ENCODE assay signal across 29 cellular contexts in genomic region chr17:28704219-28704858, GRCh38. TPM values are rescaled to one million over a fixed set of nuclear protein-coding genes. Genes with fewer than 3 reads are reported as not detected.
DNase-seq lines count a peak whose midpoint lies in the region; ATAC-seq, FAIRE-seq and TF ChIP-seq lines count a peak whose summit lies in the region.
"Had no signal": no experiment of that assay in that cellular context is flagged by ENCODE, and none has a peak within 500 bp of the region (broad histone marks: within the 10 kb centered on the region; RNA-seq: fewer than 3 reads in every experiment).

No MANE protein-coding gene starts in this region.

- H3K36me3 ChIP-seq in HepG2 (replicated peaks in 1 of 2; ENCODE audit: control insufficient read depth in 1 of 2, insufficient read depth in 2 of 2, low read length in 2 of 2) (peaks cover 23 to 36% of the 10 kb centered on the region in 2 experiments), right lobe of liver (peaks cover 6 to 45% (median 21%) of the 10 kb centered on the region in 4 donors)
- H3K36me3 ChIP-seq: ovary had no signal

- TF ChIP-seq CTCF in HepG2 (CRISPR knock-in tag; IDR thresholded peaks at IDR 0.05) = no peak
- TF ChIP-seq CTCF in right lobe of liver (IDR thresholded peaks at IDR 0.05) = no peak

- H3K27ac ChIP-seq in HepG2 (ENCODE audit: extremely low read length, insufficient read depth, low read length) = no peak overlapping the region
- H3K27ac ChIP-seq in right lobe of liver = no peak overlapping the region
- H3K27ac ChIP-seq in angular gyrus (ENCODE audit: low read depth, low read length) = peak overlapping the region; percentile 87
- H3K27ac ChIP-seq: breast epithelium, left lung, ovary had no signal

- 0 out of 4 replicates have a peak, but pooled peaks of 1 of the 2 experiments have one; percentile 7 for TF ChIP-seq POLR2A in HepG2 (IDR thresholded peaks at IDR 0.05; ENCODE audit: insufficient read depth in 1 of 2, low read depth in 2 of 2, low read length in 2 of 2)
- no peak for TF ChIP-seq POLR2A in right lobe of liver (IDR thresholded peaks at IDR 0.05)

- H2AFZ ChIP-seq in HepG2 (ENCODE audit: low read length) = no peak overlapping the region

- no peaks in the 10 kb centered on the region for H4K20me1 ChIP-seq in HepG2 (ENCODE audit: insufficient read depth, low read length)

- H3K4me3 ChIP-seq in HepG2 (replicated peaks in 1 of 3; ENCODE audit: insufficient read depth in 1 of 3, low read depth in 2 of 3, low read length in 3 of 3) (no peak overlapping the region), right lobe of liver (no peak overlapping the region)
- H3K4me3 ChIP-seq: breast epithelium, left lung, ovary had no signal

- TF ChIP-seq EP300 in HepG2 (IDR thresholded peaks at IDR 0.05; ENCODE audit: low read depth in 2 of 2, low read length in 2 of 2) (no peak), HepG2 (CRISPR knock-in tag; IDR thresholded peaks at IDR 0.05; ENCODE audit: borderline replicate concordance) (no peak)

- H3K9me3 Mint-ChIP-seq in naive B cell = no peaks in the 10 kb centered on the region
- H3K9me3 Mint-ChIP-seq: activated T-cell treated with anti-CD3 and anti-CD28 coated beads, Interleukin-2, amount 50 U/mL, for 4 hours; immature natural killer cell had no signal

- H3K27me3 Mint-ChIP-seq in naive B cell = no peaks in the 10 kb centered on the region

- no peak for FAIRE-seq in HepG2 (lab: Jason Lieb, UNC)
- FAIRE-seq: GM18507, small intestine had no signal

- H3K4me1 ChIP-seq in HepG2 (ENCODE audit: insufficient read depth, low read length) (peaks cover 55% of the 10 kb centered on the region), right lobe of liver (peaks cover 0 to 15% (median 0%) of the 10 kb centered on the region in 4 donors)
- H3K4me1 ChIP-seq: breast epithelium, left lung had no signal

- WGBS in HepG2 (ENCODE audit: low lambda C conversion rate) = 100% methylated on average over 10 of the region's 14 CpGs
- WGBS in right lobe of liver (ENCODE audit: insufficient coverage, low coverage, low lambda C conversion rate, missing lambda C conversion rate) = 100% methylated on average over 1 of the region's 14 CpGs

- H3K27ac Mint-ChIP-seq in naive B cell = peak overlapping the region in 4 of 6 donors; percentile 13 to 86 (median 62)

- no peaks in the 10 kb centered on the region for H3K27me3 ChIP-seq in HepG2 (ENCODE audit: control insufficient read depth in 1 of 2, insufficient read depth in 2 of 2, low read length in 2 of 2)
- no peaks in the 10 kb centered on the region for H3K27me3 ChIP-seq in right lobe of liver
- H3K27me3 ChIP-seq: breast epithelium, left lung, ovary had no signal

- POLR2A ChIA-PET in HepG2 (lab: Yijun Ruan, JAX) = interaction anchor here (1.5 to 10.8 kb wide), 2 partner anchors 17 to 23 kb away, joined by 3 to 220 read pairs; partner anchors contain the start of gene RPL23A

- H3K4me2 ChIP-seq in HepG2 (ENCODE audit: low read depth, low read length) = no peak overlapping the region

- H3K9me3 ChIP-seq in HepG2 (ENCODE audit: low read length) = no peaks in the 10 kb centered on the region
- no peaks in the 10 kb centered on the region for H3K9me3 ChIP-seq in right lobe of liver
- H3K9me3 ChIP-seq: breast epithelium, left lung, ovary had no signal

- ATAC-seq in HepG2 (no peak), right lobe of liver (no peak), naive B cell (ENCODE audit: low read depth in 2 of 2) (no peak), GM21423 (IDR thresholded peaks at IDR 0.05; ENCODE audit: unreplicated experiment) (no peak)
- no peak for ATAC-seq in activated CD4-positive, CD25-positive, alpha-beta regulatory T cell treated with anti-CD3 and anti-CD28 coated beads, Interleukin-2, amount 50 U/mL, for 24 hours
- ATAC-seq: activated T-cell treated with anti-CD3 and anti-CD28 coated beads, Interleukin-2, amount 50 U/mL, for 4 hours; left lung had no signal

- no peak for TF ChIP-seq RAD21 in HepG2 (CRISPR knock-in tag; IDR thresholded peaks at IDR 0.05)

- peaks cover 0 to 25% of the 10 kb centered on the region in 2 donors for H3K36me3 Mint-ChIP-seq in naive B cell

- H3K9ac ChIP-seq in HepG2 (ENCODE audit: insufficient read depth, low read depth, low read length) = no peak overlapping the region

- H3K4me3 Mint-ChIP-seq in naive B cell = no peak overlapping the region
- H3K4me3 Mint-ChIP-seq: activated T-cell treated with anti-CD3 and anti-CD28 coated beads, Interleukin-2, amount 50 U/mL, for 4 hours; immature natural killer cell had no signal

- peaks cover 0 to 8% (median 0%) of the 10 kb centered on the region in 3 donors for H3K4me1 Mint-ChIP-seq in naive B cell
- H3K4me1 Mint-ChIP-seq: immature natural killer cell had no signal

- no peaks in the 10 kb centered on the region for H3K79me2 ChIP-seq in HepG2 (ENCODE audit: insufficient read depth, low read length)

- DNase-seq in HepG2 (ENCODE audit: low spot score) (no peak), right lobe of liver (no peak), naive B cell (no peak)
- no peak for DNase-seq in stimulated activated CD4-positive, alpha-beta T cell treated with anti-CD3 and anti-CD28 coated beads, Interleukin-4, amount 100 ng/mL, for 24 hours
- DNase-seq: activated CD4-positive, alpha-beta T cell treated with anti-CD3 and anti-CD28 coated beads for 4 hours; activated CD8-positive, alpha-beta memory T cell treated with anti-CD3 and anti-CD28 coated beads for 24 hours; activated gamma-delta T cell treated with Interleukin-2 at 50 U/mL for 16 hours; activated T-cell treated with anti-CD3 and anti-CD28 coated beads, Interleukin-2, amount 50 U/mL, for 4 hours; amniotic stem cell; Calu3; DND-41; immature natural killer cell; KBM-7; left lung; NCI-H1105; NCI-H2029 treated with DMSO at 0.1 percent for 48 hours; NCI-H774; ovary; retina; RPMI8226; small intestine; stimulated activated CD8-positive, alpha-beta memory T cell treated with anti-CD3 and anti-CD28 coated beads, Interleukin-4, amount 100 ng/mL, for 48 hours; T-helper 2 cell; trophoblast cell had no signal

- intact Hi-C loops in HepG2 (cut with micrococcal nuclease; ENCODE audit: unreplicated experiment) (no loop called here), right lobe of liver (cut with DNase I) (no loop called here)

- CTCF ChIA-PET in HepG2 (lab: Yijun Ruan, JAX; ENCODE audit: low intra/inter-chr PET ratio, low total read pairs) = no interaction called here

- in situ Hi-C loops in HepG2 (cut with HindIII; ENCODE audit: extremely low pct_ligation_motif_present, low pct_unique_long_range_greater_than_20kb) = no loop called here

- BruUV-seq in HepG2 (replicated peaks; lab: Mats Ljungman, UMichigan) = no TSS peak

RNA-seq across cellular contexts. Expression of gene PROCA1, which starts 7.3 kb away (rescaled TPM):
- total RNA-seq in HepG2 (2016; rRNA removed; fragmentation: Illumina TruSeq; extraction: Trizol) (0.31 and 0.73 TPM in 2 replicates), right lobe of liver (under 1 TPM in 5 of 6 experiments, not detected in 1; 0.18 to 0.97 (median 0.54) TPM)
- 0.26 and 0.71 TPM in 2 replicates for total RNA-seq in HepG2 (2016; cell fraction: cytosol; rRNA removed; fragmentation: Illumina TruSeq; extraction: Trizol; ENCODE audit: low read depth)
- total RNA-seq in HepG2 (2016; cell fraction: insoluble cytoplasmic fraction; rRNA removed; fragmentation: Illumina TruSeq; extraction: Trizol) = 0.63 TPM in 1 of 2 replicates, not detected in the other
- total RNA-seq in HepG2 (2016; cell fraction: membrane; rRNA removed; fragmentation: Illumina TruSeq; extraction: Trizol) = 0.52 and 0.93 TPM in 2 replicates
- 1.1 and 1.5 TPM in 2 replicates for total RNA-seq in HepG2 (2016; cell fraction: nucleus; rRNA removed; fragmentation: Illumina TruSeq; extraction: Trizol)
- polyA plus RNA-seq in HepG2 (2011; rRNA removed) (0.82 and 1.5 TPM in 2 replicates), naive B cell (ENCODE audit: low read depth in 6 of 6) (1 to 10 TPM in 3 of 6 donors, under 1 TPM in 2, not detected in 1; 0.29 to 2.3 (median 1.1) TPM)
- 0.66 and 0.71 TPM in 2 replicates for polyA plus RNA-seq in HepG2 (2011; cell fraction: cytosol; rRNA removed)
- 8.7 and 9.4 TPM in 2 replicates for polyA plus RNA-seq in HepG2 (2011; cell fraction: nucleus; rRNA removed)
- polyA plus RNA-seq in HepG2 (2012) = 0.89 and 1.1 TPM in 2 replicates
- 0.14 and 0.16 TPM in 2 replicates for polyA plus RNA-seq in HepG2 (2016; cell fraction: cytosol; fragmentation: Illumina TruSeq; extraction: Trizol; ENCODE audit: low read depth)
- 0.33 TPM in 2 replicates for polyA plus RNA-seq in HepG2 (2016; cell fraction: insoluble cytoplasmic fraction; fragmentation: Illumina TruSeq; extraction: Trizol; ENCODE audit: low read depth)
- polyA plus RNA-seq in HepG2 (2016; cell fraction: membrane; fragmentation: Illumina TruSeq; extraction: Trizol; ENCODE audit: low read depth) = 0.15 and 0.31 TPM in 2 replicates
- polyA plus RNA-seq in HepG2 (2016; cell fraction: nucleus; fragmentation: Illumina TruSeq; extraction: Trizol; ENCODE audit: insufficient read depth, low read depth) = 4.4 and 5.4 TPM in 2 replicates
- polyA minus RNA-seq in HepG2 (2011; rRNA and poly(A)+ RNA removed; ENCODE audit: low replicate concordance) = 1.5 and 5.1 TPM in 2 replicates
- 1.1 TPM in 1 of 2 replicates, not detected in the other for polyA minus RNA-seq in HepG2 (2011; cell fraction: cytosol; rRNA and poly(A)+ RNA removed)
- polyA minus RNA-seq in HepG2 (2011; cell fraction: nucleus; rRNA and poly(A)+ RNA removed) = 1.1 and 3.2 TPM in 2 replicates

RNA-seq across cellular contexts. Expression of gene RAB34, which starts 13.3 kb away (rescaled TPM):
- total RNA-seq in HepG2 (2016; rRNA removed; fragmentation: Illumina TruSeq; extraction: Trizol) (0.49 TPM in 1 of 2 replicates, not detected in the other), right lobe of liver (10 to 100 TPM in 1 of 6 experiments, 1 to 10 TPM in 5; 2.5 to 12.5 (median 4.7) TPM)
- not detected in 2 replicates for total RNA-seq in HepG2 (2016; cell fraction: cytosol; rRNA removed; fragmentation: Illumina TruSeq; extraction: Trizol; ENCODE audit: low read depth)
- 0.17 TPM in 1 of 2 replicates, not detected in the other for total RNA-seq in HepG2 (2016; cell fraction: insoluble cytoplasmic fraction; rRNA removed; fragmentation: Illumina TruSeq; extraction: Trizol)
- total RNA-seq in HepG2 (2016; cell fraction: membrane; rRNA removed; fragmentation: Illumina TruSeq; extraction: Trizol) = 0.41 TPM in 1 of 2 replicates, not detected in the other
- total RNA-seq in HepG2 (2016; cell fraction: nucleus; rRNA removed; fragmentation: Illumina TruSeq; extraction: Trizol) = not detected in 2 replicates
- polyA plus RNA-seq in HepG2 (2011; rRNA removed) (not detected in 2 replicates), naive B cell (ENCODE audit: low read depth in 6 of 6) (10 to 100 TPM; 11.6 to 22.6 (median 18.2) TPM)
- polyA plus RNA-seq in HepG2 (2011; cell fraction: cytosol; rRNA removed) = 0.16 and 0.24 TPM in 2 replicates
- 0.31 and 0.50 TPM in 2 replicates for polyA plus RNA-seq in HepG2 (2011; cell fraction: nucleus; rRNA removed)
- polyA plus RNA-seq in HepG2 (2012) = not detected in 2 replicates
- not detected in 2 replicates for polyA plus RNA-seq in HepG2 (2016; cell fraction: cytosol; fragmentation: Illumina TruSeq; extraction: Trizol; ENCODE audit: low read depth)
- polyA plus RNA-seq in HepG2 (2016; cell fraction: insoluble cytoplasmic fraction; fragmentation: Illumina TruSeq; extraction: Trizol; ENCODE audit: low read depth) = 0.43 TPM in 1 of 2 replicates, not detected in the other
- not detected in 2 replicates for polyA plus RNA-seq in HepG2 (2016; cell fraction: membrane; fragmentation: Illumina TruSeq; extraction: Trizol; ENCODE audit: low read depth)
- 1.2 TPM in 1 of 2 replicates, not detected in the other for polyA plus RNA-seq in HepG2 (2016; cell fraction: nucleus; fragmentation: Illumina TruSeq; extraction: Trizol; ENCODE audit: insufficient read depth, low read depth)
- polyA minus RNA-seq in HepG2 (2011; rRNA and poly(A)+ RNA removed; ENCODE audit: low replicate concordance) = 0.36 and 236 TPM in 2 replicates
- 1.6 and 2.4 TPM in 2 replicates for polyA minus RNA-seq in HepG2 (2011; cell fraction: cytosol; rRNA and poly(A)+ RNA removed)
- 0.52 and 0.62 TPM in 2 replicates for polyA minus RNA-seq in HepG2 (2011; cell fraction: nucleus; rRNA and poly(A)+ RNA removed)

RNA-seq across cellular contexts. Expression of gene RPL23A, which starts 15.4 kb away (rescaled TPM):
- total RNA-seq in HepG2 (2016; rRNA removed; fragmentation: Illumina TruSeq; extraction: Trizol) = 1,771 and 1,936 TPM in 2 replicates
- total RNA-seq in HepG2 (2016; cell fraction: cytosol; rRNA removed; fragmentation: Illumina TruSeq; extraction: Trizol; ENCODE audit: low read depth) = 2,822 and 3,167 TPM in 2 replicates
- total RNA-seq in HepG2 (2016; cell fraction: insoluble cytoplasmic fraction; rRNA removed; fragmentation: Illumina TruSeq; extraction: Trizol) = 1,674 and 1,907 TPM in 2 replicates
- 3,777 and 4,030 TPM in 2 replicates for total RNA-seq in HepG2 (2016; cell fraction: membrane; rRNA removed; fragmentation: Illumina TruSeq; extraction: Trizol)
- total RNA-seq in HepG2 (2016; cell fraction: nucleus; rRNA removed; fragmentation: Illumina TruSeq; extraction: Trizol) = 614 and 698 TPM in 2 replicates
- 1,550 and 1,876 TPM in 2 replicates for polyA plus RNA-seq in HepG2 (2011; rRNA removed)
- polyA plus RNA-seq in HepG2 (2011; cell fraction: cytosol; rRNA removed) = 799 and 1,152 TPM in 2 replicates
- 254 and 402 TPM in 2 replicates for polyA plus RNA-seq in HepG2 (2011; cell fraction: nucleus; rRNA removed)
- polyA plus RNA-seq in HepG2 (2012) = 2,570 and 3,235 TPM in 2 replicates
- 2,876 and 3,535 TPM in 2 replicates for polyA plus RNA-seq in HepG2 (2016; cell fraction: cytosol; fragmentation: Illumina TruSeq; extraction: Trizol; ENCODE audit: low read depth)
- 1,761 and 1,897 TPM in 2 replicates for polyA plus RNA-seq in HepG2 (2016; cell fraction: insoluble cytoplasmic fraction; fragmentation: Illumina TruSeq; extraction: Trizol; ENCODE audit: low read depth)
- 3,540 and 3,833 TPM in 2 replicates for polyA plus RNA-seq in HepG2 (2016; cell fraction: membrane; fragmentation: Illumina TruSeq; extraction: Trizol; ENCODE audit: low read depth)
- 1,018 and 1,064 TPM in 2 replicates for polyA plus RNA-seq in HepG2 (2016; cell fraction: nucleus; fragmentation: Illumina TruSeq; extraction: Trizol; ENCODE audit: insufficient read depth, low read depth)
- 414 and 1,016 TPM in 2 replicates for polyA minus RNA-seq in HepG2 (2011; rRNA and poly(A)+ RNA removed; ENCODE audit: low replicate concordance)
- polyA minus RNA-seq in HepG2 (2011; cell fraction: cytosol; rRNA and poly(A)+ RNA removed) = 538 and 592 TPM in 2 replicates
- polyA minus RNA-seq in HepG2 (2011; cell fraction: nucleus; rRNA and poly(A)+ RNA removed) = 303 and 433 TPM in 2 replicates
- 100 to 1,000 TPM; 212 to 464 (median 362) TPM for total RNA-seq in right lobe of liver
- polyA plus RNA-seq in naive B cell (ENCODE audit: low read depth in 6 of 6) = 1,000 to 10,000 TPM; 5,077 to 6,780 (median 5,627) TPM

RNA-seq across cellular contexts. Expression of gene TLCD1, which starts 21.7 kb away (rescaled TPM):
- total RNA-seq in HepG2 (2016; rRNA removed; fragmentation: Illumina TruSeq; extraction: Trizol) (9.6 and 19.6 TPM in 2 replicates), right lobe of liver (10 to 100 TPM in 1 of 6 experiments, 1 to 10 TPM in 5; 2.9 to 11.0 (median 7.0) TPM)
- 10.7 and 11.5 TPM in 2 replicates for total RNA-seq in HepG2 (2016; cell fraction: cytosol; rRNA removed; fragmentation: Illumina TruSeq; extraction: Trizol; ENCODE audit: low read depth)
- total RNA-seq in HepG2 (2016; cell fraction: insoluble cytoplasmic fraction; rRNA removed; fragmentation: Illumina TruSeq; extraction: Trizol) = 10.3 and 16.0 TPM in 2 replicates
- 10.0 and 16.0 TPM in 2 replicates for total RNA-seq in HepG2 (2016; cell fraction: membrane; rRNA removed; fragmentation: Illumina TruSeq; extraction: Trizol)
- total RNA-seq in HepG2 (2016; cell fraction: nucleus; rRNA removed; fragmentation: Illumina TruSeq; extraction: Trizol) = 9.9 and 10.3 TPM in 2 replicates
- polyA plus RNA-seq in HepG2 (2011; rRNA removed) (14.9 and 18.1 TPM in 2 replicates), naive B cell (ENCODE audit: low read depth in 6 of 6) (1 to 10 TPM in 1 of 6 donors, under 1 TPM in 1, not detected in 4; 0.93 to 1.2 TPM)
- polyA plus RNA-seq in HepG2 (2011; cell fraction: cytosol; rRNA removed) = 20.9 and 25.5 TPM in 2 replicates
- polyA plus RNA-seq in HepG2 (2011; cell fraction: nucleus; rRNA removed) = 6.9 and 8.8 TPM in 2 replicates
- polyA plus RNA-seq in HepG2 (2012) = 10.5 and 12.7 TPM in 2 replicates
- 11.3 and 18.1 TPM in 2 replicates for polyA plus RNA-seq in HepG2 (2016; cell fraction: cytosol; fragmentation: Illumina TruSeq; extraction: Trizol; ENCODE audit: low read depth)
- polyA plus RNA-seq in HepG2 (2016; cell fraction: insoluble cytoplasmic fraction; fragmentation: Illumina TruSeq; extraction: Trizol; ENCODE audit: low read depth) = 10.2 and 11.3 TPM in 2 replicates
- polyA plus RNA-seq in HepG2 (2016; cell fraction: membrane; fragmentation: Illumina TruSeq; extraction: Trizol; ENCODE audit: low read depth) = 11.2 and 17.1 TPM in 2 replicates
- polyA plus RNA-seq in HepG2 (2016; cell fraction: nucleus; fragmentation: Illumina TruSeq; extraction: Trizol; ENCODE audit: insufficient read depth, low read depth) = 24.7 and 27.8 TPM in 2 replicates
- polyA minus RNA-seq in HepG2 (2011; rRNA and poly(A)+ RNA removed; ENCODE audit: low replicate concordance) = 20.6 and 67.0 TPM in 2 replicates
- 5.7 and 8.6 TPM in 2 replicates for polyA minus RNA-seq in HepG2 (2011; cell fraction: cytosol; rRNA and poly(A)+ RNA removed)
- 6.7 TPM in 2 replicates for polyA minus RNA-seq in HepG2 (2011; cell fraction: nucleus; rRNA and poly(A)+ RNA removed)
- polyA plus RNA-seq: immature natural killer cell had no signal

RNA-seq across cellular contexts. Expression of gene NEK8, which starts 24.2 kb away (rescaled TPM):
- total RNA-seq in HepG2 (2016; rRNA removed; fragmentation: Illumina TruSeq; extraction: Trizol) = 4.3 and 5.8 TPM in 2 replicates
- 2.1 and 2.5 TPM in 2 replicates for total RNA-seq in HepG2 (2016; cell fraction: cytosol; rRNA removed; fragmentation: Illumina TruSeq; extraction: Trizol; ENCODE audit: low read depth)
- 4.6 and 5.8 TPM in 2 replicates for total RNA-seq in HepG2 (2016; cell fraction: insoluble cytoplasmic fraction; rRNA removed; fragmentation: Illumina TruSeq; extraction: Trizol)
- total RNA-seq in HepG2 (2016; cell fraction: membrane; rRNA removed; fragmentation: Illumina TruSeq; extraction: Trizol) = 2.2 and 2.8 TPM in 2 replicates
- total RNA-seq in HepG2 (2016; cell fraction: nucleus; rRNA removed; fragmentation: Illumina TruSeq; extraction: Trizol) = 7.2 and 8.5 TPM in 2 replicates
- polyA plus RNA-seq in HepG2 (2011; rRNA removed) = 13.5 and 15.6 TPM in 2 replicates
- 6.9 and 8.5 TPM in 2 replicates for polyA plus RNA-seq in HepG2 (2011; cell fraction: cytosol; rRNA removed)
- 30.2 and 33.0 TPM in 2 replicates for polyA plus RNA-seq in HepG2 (2011; cell fraction: nucleus; rRNA removed)
- polyA plus RNA-seq in HepG2 (2012) = 5.5 and 5.8 TPM in 2 replicates
- 0.73 and 0.88 TPM in 2 replicates for polyA plus RNA-seq in HepG2 (2016; cell fraction: cytosol; fragmentation: Illumina TruSeq; extraction: Trizol; ENCODE audit: low read depth)
- polyA plus RNA-seq in HepG2 (2016; cell fraction: insoluble cytoplasmic fraction; fragmentation: Illumina TruSeq; extraction: Trizol; ENCODE audit: low read depth) = 4.8 and 5.9 TPM in 2 replicates
- 1.9 and 2.3 TPM in 2 replicates for polyA plus RNA-seq in HepG2 (2016; cell fraction: membrane; fragmentation: Illumina TruSeq; extraction: Trizol; ENCODE audit: low read depth)
- polyA plus RNA-seq in HepG2 (2016; cell fraction: nucleus; fragmentation: Illumina TruSeq; extraction: Trizol; ENCODE audit: insufficient read depth, low read depth) = 20.8 and 23.8 TPM in 2 replicates
- 21.9 and 30.0 TPM in 2 replicates for polyA minus RNA-seq in HepG2 (2011; rRNA and poly(A)+ RNA removed; ENCODE audit: low replicate concordance)
- polyA minus RNA-seq in HepG2 (2011; cell fraction: cytosol; rRNA and poly(A)+ RNA removed) = 1.8 and 2.3 TPM in 2 replicates
- 18.7 and 19.6 TPM in 2 replicates for polyA minus RNA-seq in HepG2 (2011; cell fraction: nucleus; rRNA and poly(A)+ RNA removed)
- total RNA-seq in right lobe of liver = 1 to 10 TPM; 1.6 to 5.4 (median 3.2) TPM
- 10 to 100 TPM; 14.5 to 26.1 (median 19.6) TPM for polyA plus RNA-seq in naive B cell (ENCODE audit: low read depth in 6 of 6)
